In the genomic region with DNA sequence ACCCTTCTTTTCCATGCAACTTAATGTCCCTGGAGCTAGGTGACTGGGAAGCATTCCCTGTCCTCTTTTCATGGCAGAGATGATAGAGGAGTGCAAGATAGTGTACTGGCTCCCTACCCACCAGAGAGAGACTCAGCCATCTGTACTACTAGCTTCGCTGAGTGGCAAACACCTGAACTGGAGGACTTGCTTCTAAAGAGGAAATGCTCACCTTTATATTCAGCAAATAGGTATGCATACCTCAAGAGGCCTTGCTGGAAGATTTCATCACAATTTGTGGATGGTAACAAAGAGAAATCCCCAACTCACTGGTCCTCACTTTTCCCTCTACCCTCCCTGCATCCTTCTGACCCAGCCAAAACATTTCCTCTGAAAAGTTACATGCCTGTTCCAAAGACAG, we compare ENCODE assay signal across 17 cellular contexts.
"Had no signal": no experiment of that assay in that cellular context is flagged by ENCODE, and none has a peak within 500 bp of the region (broad histone marks: within the 10 kb centered on the region; RNA-seq: fewer than 3 reads in every experiment).

No MANE protein-coding gene starts in this region.

- H3K27me3 Mint-ChIP-seq: activated CD4-positive, alpha-beta memory T cell treated with anti-CD3 and anti-CD28 coated beads, Interleukin-2, amount 10 ng/mL, durations not matched to agents 7 days and 5 days; activated CD4-positive, alpha-beta T cell treated with anti-CD3 and anti-CD28 coated beads, Interleukin-2, amount 10 ng/mL, durations not matched to agents 24 days and 14 days; activated naive CD8-positive, alpha-beta T cell treated with anti-CD3 and anti-CD28 coated beads, Interleukin-2, amount 50 U/mL, for 24 hours had no signal

- H3K4me3 ChIP-seq: cardiac muscle cell, ovary, prostate gland, tibial artery had no signal

- H3K4me1 ChIP-seq: prostate gland, tibial artery had no signal

- DNase-seq: activated CD4-positive, alpha-beta memory T cell treated with anti-CD3 and anti-CD28 coated beads, Interleukin-2, amount 10 ng/mL, durations not matched to agents 7 days and 5 days; activated CD4-positive, alpha-beta T cell treated with anti-CD3 and anti-CD28 coated beads, Interleukin-2, amount 10 ng/mL, durations not matched to agents 24 days and 14 days; activated effector memory CD4-positive, alpha-beta T cell treated with anti-CD3 and anti-CD28 coated beads, Interleukin-2, amount 50 U/mL, for 16 hours; activated naive CD4-positive, alpha-beta T cell treated with anti-CD3 and anti-CD28 coated beads, Interleukin-2, amount 50 U/mL, for 16 hours; activated naive CD8-positive, alpha-beta T cell treated with anti-CD3 and anti-CD28 coated beads, Interleukin-2, amount 50 U/mL, for 24 hours; activated T-cell treated with anti-CD3 and anti-CD28 coated beads, Interleukin-2, amount 50 U/mL, for 72 hours; cortex of kidney; endodermal cell; kidney; ovary; stimulated activated CD4-positive, alpha-beta T cell treated with anti-CD3 and anti-CD28 coated beads, Interleukin-4, amount 100 ng/mL, for 4 hours; stimulated activated naive CD8-positive, alpha-beta T cell treated with anti-CD3 and anti-CD28 coated beads, Interleukin-15, amount 100 ng/mL, for 72 hours; tibial artery had no signal

- H3K9me3 Mint-ChIP-seq: activated CD4-positive, alpha-beta T cell treated with anti-CD3 and anti-CD28 coated beads, Interleukin-2, amount 10 ng/mL, durations not matched to agents 24 days and 14 days; activated naive CD8-positive, alpha-beta T cell treated with anti-CD3 and anti-CD28 coated beads, Interleukin-2, amount 50 U/mL, for 24 hours; activated T-cell treated with anti-CD3 and anti-CD28 coated beads, Interleukin-2, amount 50 U/mL, for 72 hours; endodermal cell; nephron; stimulated activated naive CD8-positive, alpha-beta T cell treated with anti-CD3 and anti-CD28 coated beads, Interleukin-15, amount 100 ng/mL, for 72 hours had no signal

- H3K27ac Mint-ChIP-seq: activated CD4-positive, alpha-beta memory T cell treated with anti-CD3 and anti-CD28 coated beads, Interleukin-2, amount 10 ng/mL, durations not matched to agents 7 days and 5 days; activated CD4-positive, alpha-beta T cell treated with anti-CD3 and anti-CD28 coated beads, Interleukin-2, amount 10 ng/mL, durations not matched to agents 24 days and 14 days; activated naive CD8-positive, alpha-beta T cell treated with anti-CD3 and anti-CD28 coated beads, Interleukin-2, amount 50 U/mL, for 24 hours; activated T-cell treated with anti-CD3 and anti-CD28 coated beads, Interleukin-2, amount 50 U/mL, for 72 hours; endodermal cell; nephron; stimulated activated naive CD8-positive, alpha-beta T cell treated with anti-CD3 and anti-CD28 coated beads, Interleukin-15, amount 100 ng/mL, for 72 hours had no signal

- H3K4me3 Mint-ChIP-seq: activated CD4-positive, alpha-beta memory T cell treated with anti-CD3 and anti-CD28 coated beads, Interleukin-2, amount 10 ng/mL, durations not matched to agents 7 days and 5 days; activated CD4-positive, alpha-beta T cell treated with anti-CD3 and anti-CD28 coated beads, Interleukin-2, amount 10 ng/mL, durations not matched to agents 24 days and 14 days; activated naive CD8-positive, alpha-beta T cell treated with anti-CD3 and anti-CD28 coated beads, Interleukin-2, amount 50 U/mL, for 24 hours; activated T-cell treated with anti-CD3 and anti-CD28 coated beads, Interleukin-2, amount 50 U/mL, for 72 hours; endodermal cell; nephron; stimulated activated naive CD8-positive, alpha-beta T cell treated with anti-CD3 and anti-CD28 coated beads, Interleukin-15, amount 100 ng/mL, for 72 hours had no signal

- ATAC-seq: activated naive CD8-positive, alpha-beta T cell treated with anti-CD3 and anti-CD28 coated beads, Interleukin-2, amount 50 U/mL, for 24 hours; activated T-cell treated with anti-CD3 and anti-CD28 coated beads, Interleukin-2, amount 50 U/mL, for 72 hours; stimulated activated naive CD8-positive, alpha-beta T cell treated with anti-CD3 and anti-CD28 coated beads, Interleukin-15, amount 100 ng/mL, for 72 hours had no signal

- H3K36me3 ChIP-seq: cardiac muscle cell, neutrophil, ovary, prostate gland, tibial artery had no signal

- H3K27me3 ChIP-seq: ovary had no signal

- H3K4me1 Mint-ChIP-seq: activated CD4-positive, alpha-beta memory T cell treated with anti-CD3 and anti-CD28 coated beads, Interleukin-2, amount 10 ng/mL, durations not matched to agents 7 days and 5 days; activated CD4-positive, alpha-beta T cell treated with anti-CD3 and anti-CD28 coated beads, Interleukin-2, amount 10 ng/mL, durations not matched to agents 24 days and 14 days; activated naive CD8-positive, alpha-beta T cell treated with anti-CD3 and anti-CD28 coated beads, Interleukin-2, amount 50 U/mL, for 24 hours; nephron; stimulated activated naive CD8-positive, alpha-beta T cell treated with anti-CD3 and anti-CD28 coated beads, Interleukin-15, amount 100 ng/mL, for 72 hours had no signal

- H3K27ac ChIP-seq: cardiac muscle cell, neutrophil, ovary, prostate gland, tibial artery had no signal
